In the genomic region with DNA sequence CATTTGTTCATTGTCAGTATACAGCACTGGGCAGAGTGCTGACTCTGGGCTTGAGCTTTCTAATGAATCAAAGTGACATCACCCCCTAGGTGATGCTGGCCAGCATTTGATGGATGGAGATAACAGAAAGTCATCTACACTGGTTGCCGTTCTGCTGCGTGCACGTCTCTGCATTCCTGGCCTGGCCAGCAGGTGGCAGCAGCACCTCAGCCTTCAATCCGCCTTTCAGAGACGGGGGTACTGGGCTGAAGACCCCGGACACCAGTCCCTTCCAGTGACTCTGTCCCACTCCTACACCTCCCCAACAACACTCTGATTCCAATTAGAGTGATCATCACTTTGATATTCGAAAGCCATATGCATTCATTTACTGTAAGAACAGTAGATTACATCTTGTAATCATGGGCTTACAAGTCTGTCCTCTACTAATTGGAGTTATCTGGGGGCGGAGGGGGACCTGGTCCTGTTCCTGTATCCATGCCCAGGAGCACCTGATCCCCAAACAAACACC, we compare ENCODE assay signal across 8 cellular contexts. TPM values are rescaled to one million over a fixed set of nuclear protein-coding genes. Genes with fewer than 3 reads are reported as not detected.
DNase-seq lines count a peak whose midpoint lies in the region; FAIRE-seq and TF ChIP-seq lines count a peak whose summit lies in the region.

No MANE protein-coding gene starts in this region.

- TF ChIP-seq CTCF in astrocyte (IDR thresholded peaks at IDR 0.05; ENCODE audit: insufficient read depth, low read depth, low read length) = peak; percentile 95

- FAIRE-seq in astrocyte (lab: Jason Lieb, UNC) = peak; percentile 32

- H3K4me1 Mint-ChIP-seq in astrocyte (ENCODE audit: low read depth, unreplicated experiment) = no peaks in the 10 kb centered on the region

- H3K9ac ChIP-seq in astrocyte (ENCODE audit: low read length) = no peak overlapping the region

- H3K27ac ChIP-seq in astrocyte (ENCODE audit: low read depth, low read length) = no peak overlapping the region

- H3K79me2 ChIP-seq in astrocyte (ENCODE audit: insufficient read depth, low read length) = no peaks in the 10 kb centered on the region

- in situ Hi-C loops in KBM-7 (cut with MboI; ENCODE audit: low pct_unique_long_range_greater_than_20kb, low sequenced_read_pairs) = loop anchor here (25.0 kb wide), 2 partner anchors 107 to 693 kb away; no protein-coding TSS in a partner anchor

- H3K4me3 Mint-ChIP-seq in astrocyte (ENCODE audit: unreplicated experiment) = no peak overlapping the region

- peaks cover 2% of the 10 kb centered on the region for H3K36me3 Mint-ChIP-seq in astrocyte (ENCODE audit: low read depth, unreplicated experiment)

- H3K27me3 ChIP-seq in astrocyte (ENCODE audit: insufficient read depth, low read length) = no peaks in the 10 kb centered on the region

- no peaks in the 10 kb centered on the region for H3K36me3 ChIP-seq in astrocyte (ENCODE audit: insufficient read depth, low read length)

- H3K27ac Mint-ChIP-seq in astrocyte (ENCODE audit: unreplicated experiment) = no peak overlapping the region

- no peaks in the 10 kb centered on the region for H3K9me3 ChIP-seq in astrocyte (ENCODE audit: insufficient read depth, low read depth, low read length)

- H2AFZ ChIP-seq in astrocyte (ENCODE audit: low read depth, low read length) = no peak overlapping the region

- peaks cover 30% of the 10 kb centered on the region for H3K27me3 Mint-ChIP-seq in astrocyte (ENCODE audit: low read depth, unreplicated experiment)

- no peaks in the 10 kb centered on the region for H3K9me3 Mint-ChIP-seq in astrocyte (ENCODE audit: unreplicated experiment)

- no peak overlapping the region for H3K4me3 ChIP-seq in astrocyte (ENCODE audit: insufficient read depth, low read depth, low read length)

- H4K20me1 ChIP-seq in astrocyte (ENCODE audit: insufficient read depth, low read length) = no peaks in the 10 kb centered on the region

- H3K4me2 ChIP-seq in astrocyte (ENCODE audit: low read length) = no peak overlapping the region

- H3K4me1 ChIP-seq in astrocyte (ENCODE audit: insufficient read depth, low read length) = no peaks in the 10 kb centered on the region

- peak; percentile 21 to 27 for DNase-seq in NOMO-1 (lab: John Stamatoyannopoulos, UW; ENCODE audit: unreplicated experiment in 2 of 2)
- no peak for DNase-seq in NOMO-1 treated with dmso at 0.1 percent for 144 hours (lab: John Stamatoyannopoulos, UW; ENCODE audit: unreplicated experiment)
- DNase-seq in KBM-7 = peak; percentile 64
- DNase-seq in T-helper 22 cell (ENCODE audit: low read depth) = peak; percentile 5
- DNase-seq in astrocyte (ENCODE audit: low read depth) = no peak
- peak; percentile 87 for DNase-seq in iPS-NIHi11 (ENCODE audit: low spot score)
- DNase-seq in stimulated activated CD4-positive, alpha-beta T cell treated with anti-CD3 and anti-CD28 coated beads, Interleukin-15, amount 100 ng/mL, for 48 hours (ENCODE audit: low read depth in 2 of 2) = peak; percentile 10 to 24
- DNase-seq in NCI-H2107 treated with DMSO at 0.1 percent for 48 hours (lab: John Stamatoyannopoulos, UW; ENCODE audit: unreplicated experiment) = no peak

RNA-seq across cellular contexts. Expression of a gene that starts 6.0 kb away (rescaled TPM):
- total RNA-seq in astrocyte = not detected in 2 replicates

RNA-seq across cellular contexts. Expression of a gene that starts 56.1 kb away (rescaled TPM):
- 13.0 and 15.8 TPM in 2 replicates for total RNA-seq in astrocyte

Comparison
In these comparisons a context has a peak if more than half of its experiments do, and no peak if none do; other contexts are left out.
1. DNase-seq: peak in NOMO-1 (2 of 2), KBM-7 (single experiment), T-helper 22 cell (single experiment), iPS-NIHi11 (single experiment) and stimulated activated CD4-positive, alpha-beta T cell treated with anti-CD3 and anti-CD28 coated beads, Interleukin-15, amount 100 ng/mL, for 48 hours (2 of 2); none in NOMO-1 treated with dmso at 0.1 percent for 144 hours (single experiment), astrocyte (single experiment) and NCI-H2107 treated with DMSO at 0.1 percent for 48 hours (single experiment).